Comparison of ENCODE assay signal across 21 cellular contexts in the genomic region with DNA sequence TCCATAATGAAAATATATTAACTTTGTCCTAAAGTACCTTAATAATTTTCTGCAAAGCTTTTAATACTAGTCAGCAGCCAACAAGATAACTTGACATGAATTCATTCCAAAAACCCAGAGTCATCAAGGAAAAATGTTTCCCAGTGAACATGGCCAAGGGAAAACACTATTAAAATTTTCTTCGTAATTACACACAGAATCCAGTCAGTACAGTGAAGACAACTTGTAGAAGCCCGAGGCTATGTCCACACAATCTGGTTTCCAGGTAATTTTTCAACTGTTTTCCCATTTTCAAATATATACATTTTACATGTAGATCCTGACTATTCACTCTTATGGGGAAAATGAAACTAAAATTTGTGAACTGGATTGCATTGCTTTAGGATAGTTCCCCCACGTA.
DNase-seq lines count a peak whose midpoint lies in the region; ATAC-seq and TF ChIP-seq lines count a peak whose summit lies in the region.
"Had no signal": no experiment of that assay in that cellular context is flagged by ENCODE, and none has a peak within 500 bp of the region (broad histone marks: within the 10 kb centered on the region; RNA-seq: fewer than 3 reads in every experiment).

No MANE protein-coding gene starts in this region.

- 2 to 5% methylated on average over 3 of the region's 3 CpGs for WGBS in aorta, 2 donors

- intact Hi-C loops in aorta (cut with DNase I), result loop anchor here in 1 of 2 donors (10.0 kb wide), 1 partner anchor 599 kb away; the partner anchor contains the start of gene CDH8

- H3K27ac ChIP-seq in coronary artery (no peak overlapping the region), aorta (ENCODE audit: low read depth in 1 of 2, low read length in 2 of 2) (no peak overlapping the region)

- DNase-seq in LHCN-M2 (ENCODE audit: low read depth) (peak; percentile 39), OCI-M1 (lab: John Stamatoyannopoulos, UW) (peak; percentile 19), coronary artery (ENCODE audit: low spot score) (no peak), aorta (no peak)
- no peak for DNase-seq in stimulated activated CD4-positive, alpha-beta T cell treated with anti-CD3 and anti-CD28 coated beads, Interleukin-1b, Interleukin-23, amount 100 ng/mL, for 48 hours
- no peak for DNase-seq in activated T-cell treated with anti-CD3 and anti-CD28 coated beads, Interleukin-2, amount 50 U/mL, for 1 hour
- DNase-seq: C1 segment of cervical spinal cord; CD8-positive, alpha-beta T cell; DMS153; GDM1; Kasumi-1; NCI-H1105; NCI-H146; NCI-H2029; NCI-H2227 treated with DMSO at 0.1 percent for 48 hours; NCI-H510A; SIG-M5; SK-N-SH had no signal

- H3K4me3 ChIP-seq in coronary artery (peak overlapping the region; percentile 41), aorta (ENCODE audit: low read length in 2 of 2) (no peak overlapping the region)

- no peaks in the 10 kb centered on the region for H3K4me1 ChIP-seq in aorta (ENCODE audit: control insufficient read depth in 1 of 2, insufficient read depth in 2 of 2, low read length in 2 of 2)

- H3K36me3 ChIP-seq in aorta (ENCODE audit: control insufficient read depth in 1 of 2, insufficient read depth in 2 of 2, low read length in 1 of 2), result no peaks in the 10 kb centered on the region

- ATAC-seq in aorta (ENCODE audit: low FRiP score) (peak; percentile 19), HG03460 (IDR thresholded peaks at IDR 0.05; ENCODE audit: unreplicated experiment) (no peak)
- ATAC-seq: CD8-positive, alpha-beta T cell; HCT116; Panc1 had no signal

- H3K27me3 ChIP-seq in aorta (ENCODE audit: control insufficient read depth in 1 of 2, insufficient read depth in 2 of 2, low read length in 1 of 2), result no peaks in the 10 kb centered on the region

- no peaks in the 10 kb centered on the region for H3K9me3 ChIP-seq in aorta (ENCODE audit: control insufficient read depth, low read length)
- H3K9me3 ChIP-seq: SK-N-SH had no signal

- no peak for TF ChIP-seq CTCF in coronary artery (IDR thresholded peaks at IDR 0.05)

Comparison
In these comparisons a context has a peak if more than half of its experiments do, and no peak if none do; other contexts are left out.
1. DNase-seq: peak in LHCN-M2 (single experiment) and OCI-M1 (single experiment); none in coronary artery (single experiment), aorta (0 of 2), stimulated activated CD4-positive, alpha-beta T cell treated with anti-CD3 and anti-CD28 coated beads, Interleukin-1b, Interleukin-23, amount 100 ng/mL, for 48 hours (single experiment) and activated T-cell treated with anti-CD3 and anti-CD28 coated beads, Interleukin-2, amount 50 U/mL, for 1 hour (single experiment).